In the genomic region with DNA sequence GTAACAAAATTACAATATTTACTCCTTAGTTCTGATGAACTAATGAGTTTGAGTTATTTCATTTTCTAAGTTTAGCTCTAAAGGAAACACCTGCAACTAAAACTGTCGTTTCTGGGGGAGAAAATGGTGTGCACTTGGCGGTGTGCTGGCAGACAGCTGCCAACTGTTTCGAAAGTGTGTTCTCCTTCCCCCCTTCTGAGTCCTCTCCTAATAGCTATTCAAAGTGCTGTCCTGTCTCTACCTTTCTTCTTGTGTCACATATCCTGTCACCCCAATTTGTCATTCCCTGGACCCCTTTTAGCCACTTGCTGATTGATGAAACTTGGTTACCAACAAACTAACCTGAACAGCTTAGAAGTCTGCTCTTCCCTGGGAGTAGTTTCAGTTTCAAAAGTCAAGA, we compare ENCODE assay signal across 8 cellular contexts. TPM values are rescaled to one million over a fixed set of nuclear protein-coding genes. Genes with fewer than 3 reads are reported as not detected.
DNase-seq lines count a peak whose midpoint lies in the region; ATAC-seq, FAIRE-seq and TF ChIP-seq lines count a peak whose summit lies in the region.

No MANE protein-coding gene starts in this region.

- no peaks in the 10 kb centered on the region for H3K36me3 ChIP-seq in keratinocyte (ENCODE audit: control insufficient read depth in 2 of 2, extremely low read depth in 1 of 2, insufficient read depth in 2 of 2, low read length in 2 of 2)

- peak overlapping the region; percentile 11 for H3K4me2 ChIP-seq in keratinocyte (ENCODE audit: control insufficient read depth, extremely low read depth, insufficient read depth, low read depth, low read length)

- H3K36me3 Mint-ChIP-seq in IgD-negative memory B cell: peaks cover 5% of the 10 kb centered on the region

- no peak for DNase-seq in keratinocyte (ENCODE audit: low read depth, low spot score)
- no peak for DNase-seq in foreskin melanocyte
- no peak for DNase-seq in CD1c-positive myeloid dendritic cell (ENCODE audit: extremely low spot score)
- no peak for DNase-seq in NCI-H1694 treated with DMSO at 0.1 percent for 48 hours (lab: John Stamatoyannopoulos, UW)
- no peak for DNase-seq in putamen (ENCODE audit: low spot score)

- no peak for FAIRE-seq in keratinocyte (lab: Jason Lieb, UNC)

- H3K27me3 ChIP-seq in keratinocyte (ENCODE audit: control insufficient read depth, extremely low read depth, insufficient read depth, low read length): peaks cover 4% of the 10 kb centered on the region

- peaks cover 51 to 64% (median 61%) of the 10 kb centered on the region in 3 donors for H3K4me1 Mint-ChIP-seq in IgD-negative memory B cell

- H3K27ac Mint-ChIP-seq in IgD-negative memory B cell: peak overlapping the region; percentile 74 to 98 (median 84)

- H4K20me1 ChIP-seq in keratinocyte (ENCODE audit: control insufficient read depth, extremely low read depth, insufficient read depth, low read length): no peaks in the 10 kb centered on the region

- H3K9me3 ChIP-seq in keratinocyte (ENCODE audit: control insufficient read depth, low read depth, low read length): no peaks in the 10 kb centered on the region

- H3K4me3 Mint-ChIP-seq in IgD-negative memory B cell: peak overlapping the region; percentile 77 to 93 (median 87)

- dilution Hi-C loops in keratinocyte (cut with MboI; ENCODE audit: extremely low pct_ligation_motif_present, low sequenced_read_pairs): no loop called here

- no peak overlapping the region for H3K27ac ChIP-seq in keratinocyte (ENCODE audit: control insufficient read depth, insufficient read depth, low read length)

- H3K4me3 ChIP-seq in keratinocyte (ENCODE audit: control insufficient read depth in 2 of 3, extremely low read depth in 1 of 3, insufficient read depth in 2 of 3, low read depth in 1 of 3, low read length in 3 of 3): no peak overlapping the region

- H3K9me1 ChIP-seq in keratinocyte (ENCODE audit: control insufficient read depth, extremely low read depth, insufficient read depth, low read length): no peaks in the 10 kb centered on the region

- no peaks in the 10 kb centered on the region for H3K27me3 Mint-ChIP-seq in IgD-negative memory B cell

- TF ChIP-seq CTCF in keratinocyte (optimal IDR thresholded peaks at IDR 0.05 in 1 of 3, IDR thresholded peaks at IDR 0.05 in 1 of 3, conservative IDR thresholded peaks at IDR 0.05 in 1 of 3; ENCODE audit: extremely low read depth in 1 of 3, insufficient read depth in 2 of 3, low read length in 3 of 3): no peak

- H2AFZ ChIP-seq in keratinocyte (ENCODE audit: control insufficient read depth, low read length): peak overlapping the region; percentile 35

- no peaks in the 10 kb centered on the region for H3K9me3 Mint-ChIP-seq in IgD-negative memory B cell

- peaks cover 4% of the 10 kb centered on the region for H3K4me1 ChIP-seq in keratinocyte (ENCODE audit: control insufficient read depth, extremely low read depth, insufficient read depth, low read length)

- TF ChIP-seq POLR2A in GM15510 (IDR thresholded peaks at IDR 0.05; ENCODE audit: borderline replicate concordance, extremely low read depth, insufficient read length): peak; percentile 20

- peak; percentile 53 for ATAC-seq in GM21423 (IDR thresholded peaks at IDR 0.05; ENCODE audit: unreplicated experiment)

- peaks cover under 1% of the 10 kb centered on the region for H3K79me2 ChIP-seq in keratinocyte (ENCODE audit: control insufficient read depth, insufficient read depth, low read length)

- H3K9ac ChIP-seq in keratinocyte (ENCODE audit: control insufficient read depth, extremely low read depth, insufficient read depth, low read length): no peak overlapping the region

RNA-seq across cellular contexts. Expression of gene UBE2J1, which starts 4.9 kb away (rescaled TPM):
- polyA plus RNA-seq in IgD-negative memory B cell (193 TPM), keratinocyte (17.0 to 26.7 TPM (median 19.7 TPM) in 3 replicates)
- 5.9 TPM for polyA plus RNA-seq in keratinocyte (2011; ENCODE audit: low read depth)
- 19.2 and 32.6 TPM in 2 replicates for polyA plus RNA-seq in keratinocyte (2011; cell fraction: cytosol; rRNA removed)
- polyA plus RNA-seq in keratinocyte (2011; cell fraction: nucleus; rRNA removed): 8.1 and 10.2 TPM in 2 replicates
- 15.1 and 18.0 TPM in 2 replicates for polyA plus RNA-seq in keratinocyte (2012; ENCODE audit: low replicate concordance)
- polyA minus RNA-seq in keratinocyte: 4.4 to 22.2 TPM (median 12.4 TPM) in 3 replicates
- polyA minus RNA-seq in keratinocyte (2011; cell fraction: cytosol; rRNA and poly(A)+ RNA removed): 14.6 TPM
- polyA minus RNA-seq in keratinocyte (2011; cell fraction: nucleus; rRNA and poly(A)+ RNA removed): 4.5 and 7.6 TPM in 2 replicates

RNA-seq across cellular contexts. Expression of gene GABRR2, which starts 42.3 kb away (rescaled TPM):
- 0.13 TPM for polyA plus RNA-seq in IgD-negative memory B cell
- polyA plus RNA-seq in keratinocyte: 0.03 to 0.12 TPM in 2 of 3 replicates, not detected in the other
- polyA plus RNA-seq in keratinocyte (2011; ENCODE audit: low read depth): 1.2 TPM
- not detected in 2 replicates for polyA plus RNA-seq in keratinocyte (2011; cell fraction: cytosol; rRNA removed)
- 0.39 and 0.59 TPM in 2 replicates for polyA plus RNA-seq in keratinocyte (2011; cell fraction: nucleus; rRNA removed)
- 0.52 TPM in 1 of 2 replicates, not detected in the other for polyA plus RNA-seq in keratinocyte (2012; ENCODE audit: low replicate concordance)
- 0.59 TPM in 1 of 3 replicates, not detected in the others for polyA minus RNA-seq in keratinocyte
- not detected for polyA minus RNA-seq in keratinocyte (2011; cell fraction: cytosol; rRNA and poly(A)+ RNA removed)
- not detected in 2 replicates for polyA minus RNA-seq in keratinocyte (2011; cell fraction: nucleus; rRNA and poly(A)+ RNA removed)

RNA-seq across cellular contexts. Expression of gene RRAGD, which starts 54.7 kb away (rescaled TPM):
- polyA plus RNA-seq in IgD-negative memory B cell (1.0 TPM), keratinocyte (0.03 to 0.86 TPM (median 0.18 TPM) in 3 replicates)
- polyA plus RNA-seq in keratinocyte (2011; ENCODE audit: low read depth): 2.5 TPM
- polyA plus RNA-seq in keratinocyte (2011; cell fraction: cytosol; rRNA removed): 0.32 and 1.3 TPM in 2 replicates
- polyA plus RNA-seq in keratinocyte (2011; cell fraction: nucleus; rRNA removed): 0.24 and 0.38 TPM in 2 replicates
- 3.9 TPM in 1 of 2 replicates, not detected in the other for polyA plus RNA-seq in keratinocyte (2012; ENCODE audit: low replicate concordance)
- 0.20 TPM in 1 of 3 replicates, not detected in the others for polyA minus RNA-seq in keratinocyte
- not detected for polyA minus RNA-seq in keratinocyte (2011; cell fraction: cytosol; rRNA and poly(A)+ RNA removed)
- 0.42 and 1.1 TPM in 2 replicates for polyA minus RNA-seq in keratinocyte (2011; cell fraction: nucleus; rRNA and poly(A)+ RNA removed)
